In genomic region chr17:6639014-6639650, GRCh38 we compare ENCODE assay signal across 8 cellular contexts. TPM values are rescaled to one million over a fixed set of nuclear protein-coding genes. Genes with fewer than 3 reads are reported as not detected.
DNase-seq lines count a peak whose midpoint lies in the region; ATAC-seq, FAIRE-seq and TF ChIP-seq lines count a peak whose summit lies in the region.

No MANE protein-coding gene starts in this region.

- H3K4me1 Mint-ChIP-seq in T-helper 2 cell treated with Interferon-gamma antibody and Interleukin-4, amounts not matched to agents 5 μg/mL and 100 μg/mL, for 36 hours (ENCODE audit: low read depth) = peaks cover 33% of the 10 kb centered on the region

- peaks cover 13% of the 10 kb centered on the region for H3K4me1 ChIP-seq in psoas muscle

- H3K27me3 ChIP-seq in psoas muscle (ENCODE audit: insufficient read depth in 3 of 3, low read length in 2 of 3) = no peaks in the 10 kb centered on the region

- H3K9me3 ChIP-seq in psoas muscle = no peaks in the 10 kb centered on the region

- peak overlapping the region; percentile 94 for H3K27ac Mint-ChIP-seq in T-helper 2 cell treated with Interferon-gamma antibody and Interleukin-4, amounts not matched to agents 5 μg/mL and 100 μg/mL, for 36 hours

- H3K27me3 Mint-ChIP-seq in T-helper 2 cell treated with Interferon-gamma antibody and Interleukin-4, amounts not matched to agents 5 μg/mL and 100 μg/mL, for 36 hours (ENCODE audit: low read depth) = no peaks in the 10 kb centered on the region

- DNase-seq in GM12864 (ENCODE audit: low read depth) (no peak), foreskin fibroblast (no peak), psoas muscle (no peak), GM12892 (ENCODE audit: insufficient read length) (no peak)
- DNase-seq in T-helper 2 cell treated with Interferon-gamma antibody and Interleukin-4, amounts not matched to agents 5 μg/mL and 100 μg/mL, for 36 hours (ENCODE audit: low spot score) = no peak

- ATAC-seq in psoas muscle = no peak
- no peak for ATAC-seq in GM21528 (IDR thresholded peaks at IDR 0.05; ENCODE audit: low FRiP score, unreplicated experiment)
- no peak for ATAC-seq in HG02571 (IDR thresholded peaks at IDR 0.05; ENCODE audit: unreplicated experiment)
- ATAC-seq in HG02763 (IDR thresholded peaks at IDR 0.05; ENCODE audit: unreplicated experiment) = no peak

- H3K4me3 Mint-ChIP-seq in T-helper 2 cell treated with Interferon-gamma antibody and Interleukin-4, amounts not matched to agents 5 μg/mL and 100 μg/mL, for 36 hours = peak overlapping the region; percentile 96

- TF ChIP-seq POLR2A in GM12892 (IDR thresholded peaks at IDR 0.05; ENCODE audit: low read depth, low read length) = no peak

- 46 to 59% (median 50%) methylated on average over 15 to 16 of the region's 16 CpGs for WGBS in psoas muscle, 3 donors

- no peaks in the 10 kb centered on the region for H3K9me3 Mint-ChIP-seq in T-helper 2 cell treated with Interferon-gamma antibody and Interleukin-4, amounts not matched to agents 5 μg/mL and 100 μg/mL, for 36 hours

- H3K36me3 Mint-ChIP-seq in T-helper 2 cell treated with Interferon-gamma antibody and Interleukin-4, amounts not matched to agents 5 μg/mL and 100 μg/mL, for 36 hours (ENCODE audit: low read depth) = peaks cover 29% of the 10 kb centered on the region

- intact Hi-C loops in psoas muscle (cut with DNase I) = no loop called here

- H3K4me3 ChIP-seq in GM12864 (ENCODE audit: low read depth, low read length) (peak overlapping the region; percentile 66), foreskin fibroblast (ENCODE audit: low read depth in 1 of 2, low read length in 2 of 2) (peak overlapping the region; percentile 74 to 96), psoas muscle (peak overlapping the region; percentile 80)

- peaks cover 5 to 24% of the 10 kb centered on the region in 2 donors for H3K36me3 ChIP-seq in psoas muscle (ENCODE audit: insufficient read depth in 1 of 2, low read depth in 1 of 2)

- no peak for FAIRE-seq in GM12892 (lab: Jason Lieb, UNC)

- no peak overlapping the region for H3K27ac ChIP-seq in psoas muscle

- TF ChIP-seq CTCF in GM12864 (IDR thresholded peaks at IDR 0.05; ENCODE audit: low read depth, low read length, missing control alignments) (no peak), foreskin fibroblast (IDR thresholded peaks at IDR 0.05; ENCODE audit: low read depth, low read length) (no peak), psoas muscle (IDR thresholded peaks at IDR 0.05) (no peak)

RNA-seq across cellular contexts. Expression of gene KIAA0753, which starts 1.4 kb away (rescaled TPM):
- 1 to 10 TPM; 2.7 to 4.3 (median 3.0) TPM for total RNA-seq in psoas muscle
- 1 to 10 TPM; 2.4 to 4.7 (median 3.5) TPM for polyA plus RNA-seq in psoas muscle
- 9.4 TPM for polyA plus RNA-seq in GM12892 (2012; ENCODE audit: missing spikeins)

RNA-seq across cellular contexts. Expression of gene TXNDC17, which starts 1.7 kb away (rescaled TPM):
- total RNA-seq in psoas muscle = 10 to 100 TPM; 27.5 to 41.1 (median 30.9) TPM
- 100 to 1,000 TPM in 2 of 3 donors, 10 to 100 TPM in 1; 81.1 to 159 (median 100) TPM for polyA plus RNA-seq in psoas muscle
- 208 TPM for polyA plus RNA-seq in GM12892 (2012; ENCODE audit: missing spikeins)

RNA-seq across cellular contexts. Expression of gene MED31, which starts 12.3 kb away (rescaled TPM):
- total RNA-seq in psoas muscle = 10 to 100 TPM; 12.2 to 12.8 (median 12.7) TPM
- 10 to 100 TPM; 12.7 to 55.2 (median 22.0) TPM for polyA plus RNA-seq in psoas muscle
- polyA plus RNA-seq in GM12892 (2012; ENCODE audit: missing spikeins) = 26.9 TPM

RNA-seq across cellular contexts. Expression of gene C17orf100, which starts 12.4 kb away (rescaled TPM):
- under 1 TPM; 0.34 to 0.77 (median 0.65) TPM for total RNA-seq in psoas muscle
- 1 to 10 TPM in 2 of 3 donors, under 1 TPM in 1; 0.61 to 1.4 (median 1.3) TPM for polyA plus RNA-seq in psoas muscle
- 2.2 TPM for polyA plus RNA-seq in GM12892 (2012; ENCODE audit: missing spikeins)
